1 cellular context compared by ENCODE assay signal in genomic region chr12:2168808-2169207, GRCh38.
TF ChIP-seq lines count a peak whose summit lies in the region.

No MANE protein-coding gene starts in this region.

TF ChIP-seq in HepG2, 621 proteins besides CTCF, POLR2A, EP300 and RAD21 (continued from another document and continues in another):
- TF ChIP-seq PATZ1 (CRISPR knock-in tag; IDR thresholded peaks at IDR 0.05) (0 out of 2 replicates have a peak, but pooled peaks have one; percentile 44), TFAP4 (IDR thresholded peaks at IDR 0.05; ENCODE audit: borderline replicate concordance, low read depth) (peak; percentile 57; the same call in 1 of the 2 replicates), KLF16 (CRISPR knock-in tag; IDR thresholded peaks at IDR 0.05) (0 out of 4 replicates have a peak, but pooled peaks of 1 of the 2 experiments have one; percentile 45), SUZ12 (IDR thresholded peaks at IDR 0.05; ENCODE audit: low read depth, low read length) (no peak), FOXJ3 (CRISPR knock-in tag; IDR thresholded peaks at IDR 0.05; ENCODE audit: borderline replicate concordance) (no peak), CEBPG (CRISPR knock-in tag; IDR thresholded peaks at IDR 0.05) (peak; percentile 67), GABPB1 (CRISPR knock-in tag; IDR thresholded peaks at IDR 0.05) (peak; percentile 35; the same call in 1 of the 2 replicates), TP53 (CRISPR knock-in tag; conservative IDR thresholded peaks at IDR 0.05) (no peak), ZNF644 (CRISPR knock-in tag; IDR thresholded peaks at IDR 0.05; ENCODE audit: low read depth) (peak; percentile 81), HOMEZ (CRISPR knock-in tag; IDR thresholded peaks at IDR 0.05; ENCODE audit: low read depth) (peak; percentile 51; the same call in 1 of the 2 replicates), PRDM15 (CRISPR knock-in tag; IDR thresholded peaks at IDR 0.05) (no peak), JUND (CRISPR knock-in tag; IDR thresholded peaks at IDR 0.05) (peak; percentile 89), ELF1 (CRISPR knock-in tag; IDR thresholded peaks at IDR 0.05) (peak; percentile 40; the same call in 1 of the 2 replicates), SOX13 (IDR thresholded peaks at IDR 0.05) (no peak), SOX13 (CRISPR knock-in tag; conservative IDR thresholded peaks at IDR 0.05 in 1 of 2, IDR thresholded peaks at IDR 0.05 in 1 of 2) (peak in 1 of 2 experiments; percentile 50; a peak in 1 of 4 replicates), ZNF629 (CRISPR knock-in tag; conservative IDR thresholded peaks at IDR 0.05) (0 out of 2 replicates have a peak, but pooled peaks have one; percentile 12), ZBTB21 (CRISPR knock-in tag; IDR thresholded peaks at IDR 0.05) (peak; percentile 67; the same call in 1 of the 2 replicates), MXI1 (IDR thresholded peaks at IDR 0.05; ENCODE audit: borderline replicate concordance, low read depth, low read length) (peak; percentile 43; the same call in 1 of the 3 replicates), MXD4 (CRISPR knock-in tag; IDR thresholded peaks at IDR 0.05) (0 out of 2 replicates have a peak, but pooled peaks have one; percentile 44), HDAC1 (CRISPR knock-in tag; IDR thresholded peaks at IDR 0.05) (peak; percentile 52; the same call in 1 of the 2 replicates), MAFG (CRISPR knock-in tag; IDR thresholded peaks at IDR 0.05) (no peak), JARID2 (CRISPR knock-in tag; IDR thresholded peaks at IDR 0.05; ENCODE audit: insufficient replicate concordance) (no peak), ZNF264 (CRISPR knock-in tag; IDR thresholded peaks at IDR 0.05) (0 out of 2 replicates have a peak, but pooled peaks have one; percentile 17), THAP11 (CRISPR knock-in tag; IDR thresholded peaks at IDR 0.05) (peak; percentile 47), NR2F6 (IDR thresholded peaks at IDR 0.05) (no peak), NR2F6 (CRISPR knock-in tag; IDR thresholded peaks at IDR 0.05) (0 out of 2 replicates have a peak, but pooled peaks have one; percentile 43), MIER2 (CRISPR knock-in tag; IDR thresholded peaks at IDR 0.05) (0 out of 2 replicates have a peak, but pooled peaks have one; percentile 35), HNF4A (CRISPR knock-in tag; IDR thresholded peaks at IDR 0.05) (peak; percentile 91), HMG20A (CRISPR knock-in tag; IDR thresholded peaks at IDR 0.05; ENCODE audit: borderline replicate concordance) (peak; percentile 80; the same call in 1 of the 2 replicates), GATAD2A (CRISPR knock-in tag; IDR thresholded peaks at IDR 0.05) (peak; percentile 82), FOXP1 (IDR thresholded peaks at IDR 0.05) (no peak), FOXP1 (CRISPR knock-in tag; IDR thresholded peaks at IDR 0.05) (peak; percentile 50; the same call in 1 of the 2 replicates), ZIK1 (CRISPR knock-in tag; IDR thresholded peaks at IDR 0.05; ENCODE audit: borderline replicate concordance, low read depth) (no peak), TBX2 (CRISPR knock-in tag; IDR thresholded peaks at IDR 0.05; ENCODE audit: borderline replicate concordance) (peak; percentile 58; the same call in 1 of the 2 replicates), ZNF574 (CRISPR knock-in tag; IDR thresholded peaks at IDR 0.05) (0 out of 2 replicates have a peak, but pooled peaks have one; percentile 17), FOXA1 (IDR thresholded peaks at IDR 0.05) (no peak), FOXA1 (CRISPR knock-in tag; IDR thresholded peaks at IDR 0.05) (0 out of 2 replicates have a peak, but pooled peaks have one; percentile 5), CEBPB (IDR thresholded peaks at IDR 0.05; ENCODE audit: borderline replicate concordance, low read depth, low read length) (peak; percentile 76), TMF1 (CRISPR knock-in tag; IDR thresholded peaks at IDR 0.05; ENCODE audit: low read depth) (no peak), ZKSCAN8 (CRISPR knock-in tag; IDR thresholded peaks at IDR 0.05; ENCODE audit: borderline replicate concordance) (0 out of 2 replicates have a peak, but pooled peaks have one; percentile 53), ZNF891 (CRISPR knock-in tag; IDR thresholded peaks at IDR 0.05) (no peak), MBD4 (IDR thresholded peaks at IDR 0.05; ENCODE audit: borderline replicate concordance, low read length) (no peak), FOSL2 (CRISPR knock-in tag; IDR thresholded peaks at IDR 0.05) (peak; percentile 98), HNF4G (IDR thresholded peaks at IDR 0.05; ENCODE audit: borderline replicate concordance, low read depth, low read length) (peak; percentile 84), HNF4G (CRISPR knock-in tag; IDR thresholded peaks at IDR 0.05; ENCODE audit: borderline replicate concordance, low read depth) (peak; percentile 61; the same call in 1 of the 2 replicates), RCOR2 (CRISPR knock-in tag; IDR thresholded peaks at IDR 0.05) (0 out of 2 replicates have a peak, but pooled peaks have one; percentile 26), ZNF281 (CRISPR knock-in tag; IDR thresholded peaks at IDR 0.05; ENCODE audit: borderline replicate concordance) (peak; percentile 15; the same call in 1 of the 2 replicates), ZNF652 (CRISPR knock-in tag; IDR thresholded peaks at IDR 0.05; ENCODE audit: borderline replicate concordance, low read depth) (peak; percentile 34; the same call in 1 of the 2 replicates), NCOR1 (IDR thresholded peaks at IDR 0.05; ENCODE audit: borderline replicate concordance, low read length) (peak; percentile 33; the same call in 1 of the 2 replicates), ZNF709 (CRISPR knock-in tag; IDR thresholded peaks at IDR 0.05) (no peak), HOXA7 (CRISPR knock-in tag; IDR thresholded peaks at IDR 0.05) (no peak), RARA (CRISPR knock-in tag; IDR thresholded peaks at IDR 0.05) (peak; percentile 88), RXRB (CRISPR knock-in tag; IDR thresholded peaks at IDR 0.05; ENCODE audit: borderline replicate concordance) (peak; percentile 55), ZNF30 (CRISPR knock-in tag; IDR thresholded peaks at IDR 0.05) (no peak), CREB1 (IDR thresholded peaks at IDR 0.05) (peak; percentile 70), CREB1 (CRISPR knock-in tag; IDR thresholded peaks at IDR 0.05) (no peak), IRF2 (CRISPR knock-in tag; IDR thresholded peaks at IDR 0.05) (0 out of 2 replicates have a peak, but pooled peaks have one; percentile 20), ATF4 (CRISPR knock-in tag; IDR thresholded peaks at IDR 0.05) (0 out of 4 replicates have a peak, but pooled peaks of 1 of the 2 experiments have one; percentile 32), PITX1 (CRISPR knock-in tag; IDR thresholded peaks at IDR 0.05) (no peak), ERF (CRISPR knock-in tag; IDR thresholded peaks at IDR 0.05) (peak; percentile 69; the same call in 1 of the 2 replicates), HOXA5 (CRISPR knock-in tag; IDR thresholded peaks at IDR 0.05) (0 out of 2 replicates have a peak, but pooled peaks have one; percentile 59)
